Comparison of ENCODE assay signal across 1 cellular context in genomic region chr1:11685210-11685752, GRCh38.
A peak's percentile ranks its signal among the peaks of the same experiment; 100 is the strongest.
TF ChIP-seq lines count a peak whose summit lies in the region.

No MANE protein-coding gene starts in this region.

TF ChIP-seq in H1, 55 proteins besides CTCF, POLR2A, EP300 and RAD21:
- TF ChIP-seq MAFK (IDR thresholded peaks at IDR 0.05; ENCODE audit: low read depth, low read length) (no peak), KDM4A (IDR thresholded peaks at IDR 0.05; ENCODE audit: low read depth, low read length, severe bottlenecking) (no peak), HDAC2 (IDR thresholded peaks at IDR 0.05; ENCODE audit: borderline replicate concordance in 1 of 2, low read depth in 2 of 2, low read length in 2 of 2) (peak in 1 of 2 experiments; percentile 52; a peak in 1 of 4 replicates), TCF12 (IDR thresholded peaks at IDR 0.05; ENCODE audit: low read depth, low read length) (no peak), KDM1A (IDR thresholded peaks at IDR 0.05; ENCODE audit: borderline replicate concordance, low read length) (peak; percentile 83), ATF3 (IDR thresholded peaks at IDR 0.05; ENCODE audit: insufficient read depth, low read depth, low read length) (no peak), MAX (IDR thresholded peaks at IDR 0.05) (no peak), TAF1 (IDR thresholded peaks at IDR 0.05; ENCODE audit: low read depth, low read length) (no peak)
